Comparison of ENCODE assay signal across 1 cellular context in the genomic region with DNA sequence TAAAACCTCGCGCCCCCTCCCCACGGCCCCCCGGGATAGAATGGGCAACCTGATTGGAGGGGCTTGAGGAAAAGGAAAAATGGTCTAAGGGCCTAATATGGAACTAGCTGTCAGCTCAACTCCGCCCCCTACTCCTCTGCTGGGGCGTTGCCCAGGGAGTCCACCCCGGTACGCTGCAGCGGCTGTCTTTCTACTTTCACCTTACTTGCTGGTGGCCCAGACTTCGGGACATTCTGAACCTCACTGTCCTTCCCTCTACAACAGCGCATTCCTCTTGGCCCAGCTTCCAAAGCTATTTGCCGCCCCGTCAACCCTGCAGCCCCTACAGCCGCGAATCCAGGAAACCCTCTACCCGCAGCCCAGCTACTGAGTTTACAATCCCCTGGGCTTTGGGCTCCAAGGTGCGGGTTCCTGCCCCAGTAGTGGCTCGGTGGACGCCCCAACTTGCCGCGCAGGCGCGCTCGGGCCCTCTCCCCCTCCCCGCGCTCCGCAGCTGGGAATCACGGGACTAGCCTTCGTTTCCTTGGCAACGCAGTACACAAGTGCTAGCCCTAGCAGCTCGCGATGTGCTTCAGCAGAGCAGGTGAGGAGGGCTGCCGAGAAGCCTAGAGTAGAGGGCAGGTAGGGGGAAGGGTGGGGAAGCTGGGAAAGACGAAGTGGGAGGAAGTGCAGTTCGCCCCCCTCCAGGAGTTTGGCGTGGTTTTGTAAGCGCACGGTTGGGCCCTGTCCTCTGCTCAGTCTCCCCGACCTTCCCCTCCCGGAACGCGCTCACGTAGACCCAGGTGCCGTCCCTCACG.
TF ChIP-seq lines count a peak whose summit lies in the region.

No MANE protein-coding gene starts in this region.

TF ChIP-seq in H1, 55 proteins besides CTCF, POLR2A, EP300 and RAD21:
- TF ChIP-seq, protein P1, sequence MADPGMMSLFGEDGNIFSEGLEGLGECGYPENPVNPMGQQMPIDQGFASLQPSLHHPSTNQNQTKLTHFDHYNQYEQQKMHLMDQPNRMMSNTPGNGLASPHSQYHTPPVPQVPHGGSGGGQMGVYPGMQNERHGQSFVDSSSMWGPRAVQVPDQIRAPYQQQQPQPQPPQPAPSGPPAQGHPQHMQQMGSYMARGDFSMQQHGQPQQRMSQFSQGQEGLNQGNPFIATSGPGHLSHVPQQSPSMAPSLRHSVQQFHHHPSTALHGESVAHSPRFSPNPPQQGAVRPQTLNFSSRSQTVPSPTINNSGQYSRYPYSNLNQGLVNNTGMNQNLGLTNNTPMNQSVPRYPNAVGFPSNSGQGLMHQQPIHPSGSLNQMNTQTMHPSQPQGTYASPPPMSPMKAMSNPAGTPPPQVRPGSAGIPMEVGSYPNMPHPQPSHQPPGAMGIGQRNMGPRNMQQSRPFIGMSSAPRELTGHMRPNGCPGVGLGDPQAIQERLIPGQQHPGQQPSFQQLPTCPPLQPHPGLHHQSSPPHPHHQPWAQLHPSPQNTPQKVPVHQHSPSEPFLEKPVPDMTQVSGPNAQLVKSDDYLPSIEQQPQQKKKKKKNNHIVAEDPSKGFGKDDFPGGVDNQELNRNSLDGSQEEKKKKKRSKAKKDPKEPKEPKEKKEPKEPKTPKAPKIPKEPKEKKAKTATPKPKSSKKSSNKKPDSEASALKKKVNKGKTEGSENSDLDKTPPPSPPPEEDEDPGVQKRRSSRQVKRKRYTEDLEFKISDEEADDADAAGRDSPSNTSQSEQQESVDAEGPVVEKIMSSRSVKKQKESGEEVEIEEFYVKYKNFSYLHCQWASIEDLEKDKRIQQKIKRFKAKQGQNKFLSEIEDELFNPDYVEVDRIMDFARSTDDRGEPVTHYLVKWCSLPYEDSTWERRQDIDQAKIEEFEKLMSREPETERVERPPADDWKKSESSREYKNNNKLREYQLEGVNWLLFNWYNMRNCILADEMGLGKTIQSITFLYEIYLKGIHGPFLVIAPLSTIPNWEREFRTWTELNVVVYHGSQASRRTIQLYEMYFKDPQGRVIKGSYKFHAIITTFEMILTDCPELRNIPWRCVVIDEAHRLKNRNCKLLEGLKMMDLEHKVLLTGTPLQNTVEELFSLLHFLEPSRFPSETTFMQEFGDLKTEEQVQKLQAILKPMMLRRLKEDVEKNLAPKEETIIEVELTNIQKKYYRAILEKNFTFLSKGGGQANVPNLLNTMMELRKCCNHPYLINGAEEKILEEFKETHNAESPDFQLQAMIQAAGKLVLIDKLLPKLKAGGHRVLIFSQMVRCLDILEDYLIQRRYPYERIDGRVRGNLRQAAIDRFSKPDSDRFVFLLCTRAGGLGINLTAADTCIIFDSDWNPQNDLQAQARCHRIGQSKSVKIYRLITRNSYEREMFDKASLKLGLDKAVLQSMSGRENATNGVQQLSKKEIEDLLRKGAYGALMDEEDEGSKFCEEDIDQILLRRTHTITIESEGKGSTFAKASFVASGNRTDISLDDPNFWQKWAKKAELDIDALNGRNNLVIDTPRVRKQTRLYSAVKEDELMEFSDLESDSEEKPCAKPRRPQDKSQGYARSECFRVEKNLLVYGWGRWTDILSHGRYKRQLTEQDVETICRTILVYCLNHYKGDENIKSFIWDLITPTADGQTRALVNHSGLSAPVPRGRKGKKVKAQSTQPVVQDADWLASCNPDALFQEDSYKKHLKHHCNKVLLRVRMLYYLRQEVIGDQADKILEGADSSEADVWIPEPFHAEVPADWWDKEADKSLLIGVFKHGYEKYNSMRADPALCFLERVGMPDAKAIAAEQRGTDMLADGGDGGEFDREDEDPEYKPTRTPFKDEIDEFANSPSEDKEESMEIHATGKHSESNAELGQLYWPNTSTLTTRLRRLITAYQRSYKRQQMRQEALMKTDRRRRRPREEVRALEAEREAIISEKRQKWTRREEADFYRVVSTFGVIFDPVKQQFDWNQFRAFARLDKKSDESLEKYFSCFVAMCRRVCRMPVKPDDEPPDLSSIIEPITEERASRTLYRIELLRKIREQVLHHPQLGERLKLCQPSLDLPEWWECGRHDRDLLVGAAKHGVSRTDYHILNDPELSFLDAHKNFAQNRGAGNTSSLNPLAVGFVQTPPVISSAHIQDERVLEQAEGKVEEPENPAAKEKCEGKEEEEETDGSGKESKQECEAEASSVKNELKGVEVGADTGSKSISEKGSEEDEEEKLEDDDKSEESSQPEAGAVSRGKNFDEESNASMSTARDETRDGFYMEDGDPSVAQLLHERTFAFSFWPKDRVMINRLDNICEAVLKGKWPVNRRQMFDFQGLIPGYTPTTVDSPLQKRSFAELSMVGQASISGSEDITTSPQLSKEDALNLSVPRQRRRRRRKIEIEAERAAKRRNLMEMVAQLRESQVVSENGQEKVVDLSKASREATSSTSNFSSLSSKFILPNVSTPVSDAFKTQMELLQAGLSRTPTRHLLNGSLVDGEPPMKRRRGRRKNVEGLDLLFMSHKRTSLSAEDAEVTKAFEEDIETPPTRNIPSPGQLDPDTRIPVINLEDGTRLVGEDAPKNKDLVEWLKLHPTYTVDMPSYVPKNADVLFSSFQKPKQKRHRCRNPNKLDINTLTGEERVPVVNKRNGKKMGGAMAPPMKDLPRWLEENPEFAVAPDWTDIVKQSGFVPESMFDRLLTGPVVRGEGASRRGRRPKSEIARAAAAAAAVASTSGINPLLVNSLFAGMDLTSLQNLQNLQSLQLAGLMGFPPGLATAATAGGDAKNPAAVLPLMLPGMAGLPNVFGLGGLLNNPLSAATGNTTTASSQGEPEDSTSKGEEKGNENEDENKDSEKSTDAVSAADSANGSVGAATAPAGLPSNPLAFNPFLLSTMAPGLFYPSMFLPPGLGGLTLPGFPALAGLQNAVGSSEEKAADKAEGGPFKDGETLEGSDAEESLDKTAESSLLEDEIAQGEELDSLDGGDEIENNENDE (IDR thresholded peaks at IDR 0.05; ENCODE audit: insufficient replicate concordance, low read length) = no peak
- peak; percentile 95 for TF ChIP-seq RBBP5 (IDR thresholded peaks at IDR 0.05; ENCODE audit: borderline replicate concordance, low read depth, low read length)
- no peak for TF ChIP-seq CTBP2 (IDR thresholded peaks at IDR 0.05; ENCODE audit: borderline replicate concordance, insufficient read depth, insufficient read length, low read length)
- no peak for TF ChIP-seq ATF2 (IDR thresholded peaks at IDR 0.05; ENCODE audit: low read length)
- no peak for TF ChIP-seq RFX5 (IDR thresholded peaks at IDR 0.05; ENCODE audit: borderline replicate concordance, low read depth, low read length)
- TF ChIP-seq SRF (IDR thresholded peaks at IDR 0.05; ENCODE audit: low read depth, low read length) = peak; percentile 61; the same call in 1 of the 2 replicates
- peak; percentile 37; the same call in 1 of the 2 replicates for TF ChIP-seq TAF1 (IDR thresholded peaks at IDR 0.05; ENCODE audit: low read depth, low read length)
- TF ChIP-seq FOSL1 (IDR thresholded peaks at IDR 0.05; ENCODE audit: insufficient read depth, low read depth, low read length) = no peak
- no peak for TF ChIP-seq MAFK (IDR thresholded peaks at IDR 0.05; ENCODE audit: low read depth, low read length)
- TF ChIP-seq TCF12 (IDR thresholded peaks at IDR 0.05; ENCODE audit: low read depth, low read length) = peak; percentile 41; the same call in 1 of the 2 replicates
- no peak for TF ChIP-seq CREB1 (IDR thresholded peaks at IDR 0.05)
- TF ChIP-seq GABPA (IDR thresholded peaks at IDR 0.05; ENCODE audit: borderline replicate concordance, insufficient read depth, low read length) = no peak
- TF ChIP-seq, protein P2, sequence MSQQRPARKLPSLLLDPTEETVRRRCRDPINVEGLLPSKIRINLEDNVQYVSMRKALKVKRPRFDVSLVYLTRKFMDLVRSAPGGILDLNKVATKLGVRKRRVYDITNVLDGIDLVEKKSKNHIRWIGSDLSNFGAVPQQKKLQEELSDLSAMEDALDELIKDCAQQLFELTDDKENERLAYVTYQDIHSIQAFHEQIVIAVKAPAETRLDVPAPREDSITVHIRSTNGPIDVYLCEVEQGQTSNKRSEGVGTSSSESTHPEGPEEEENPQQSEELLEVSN (IDR thresholded peaks at IDR 0.05) = 0 out of 2 replicates have a peak, but pooled peaks have one; percentile 14
- TF ChIP-seq, protein P3, sequence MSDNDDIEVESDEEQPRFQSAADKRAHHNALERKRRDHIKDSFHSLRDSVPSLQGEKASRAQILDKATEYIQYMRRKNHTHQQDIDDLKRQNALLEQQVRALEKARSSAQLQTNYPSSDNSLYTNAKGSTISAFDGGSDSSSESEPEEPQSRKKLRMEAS (IDR thresholded peaks at IDR 0.05) = peak; percentile 63
- no peak for TF ChIP-seq ZNF274 (IDR thresholded peaks at IDR 0.05; ENCODE audit: borderline replicate concordance, extremely low read depth, low read length)
- TF ChIP-seq BACH1 (IDR thresholded peaks at IDR 0.05; ENCODE audit: low read length) = no peak
- peak; percentile 71 for TF ChIP-seq POLR2AphosphoS5 (IDR thresholded peaks at IDR 0.05; ENCODE audit: low read depth, low read length)
- TF ChIP-seq RNF2 (IDR thresholded peaks at IDR 0.05; ENCODE audit: borderline replicate concordance, low read depth, low read length, missing control alignments, poor library complexity, severe bottlenecking) = no peak
- peak in 1 of 2 experiments; percentile 95; a peak in 3 of 4 replicates for TF ChIP-seq SIN3A (conservative IDR thresholded peaks at IDR 0.05 in 1 of 2, IDR thresholded peaks at IDR 0.05 in 1 of 2; ENCODE audit: low read depth in 1 of 2, low read length in 2 of 2)
- TF ChIP-seq CBX8 (IDR thresholded peaks at IDR 0.05; ENCODE audit: borderline replicate concordance, low read depth, low read length) = no peak
- no peak for TF ChIP-seq CHD2 (IDR thresholded peaks at IDR 0.05; ENCODE audit: low read length)
- TF ChIP-seq HDAC2 (IDR thresholded peaks at IDR 0.05; ENCODE audit: borderline replicate concordance in 1 of 2, low read depth in 2 of 2, low read length in 2 of 2) = 0 out of 4 replicates have a peak, but pooled peaks of 1 of the 2 experiments have one; percentile 39
- peak; percentile 54; the same call in 1 of the 2 replicates for TF ChIP-seq PHF8 (conservative IDR thresholded peaks at IDR 0.05; ENCODE audit: low read depth, low read length)
- TF ChIP-seq EGR1 (IDR thresholded peaks at IDR 0.05; ENCODE audit: borderline replicate concordance, low read depth, low read length) = no peak
- 0 out of 2 replicates have a peak, but pooled peaks have one; percentile 1 for TF ChIP-seq TBP (IDR thresholded peaks at IDR 0.05; ENCODE audit: low read depth, low read length)
- no peak for TF ChIP-seq JUN (IDR thresholded peaks at IDR 0.05; ENCODE audit: low read depth, low read length)
- TF ChIP-seq GTF2F1 (IDR thresholded peaks at IDR 0.05; ENCODE audit: borderline replicate concordance, low read depth, low read length) = no peak
- no peak for TF ChIP-seq CEBPB (IDR thresholded peaks at IDR 0.05; ENCODE audit: low read depth, low read length)
- 0 out of 2 replicates have a peak, but pooled peaks have one; percentile 20 for TF ChIP-seq SP1 (IDR thresholded peaks at IDR 0.05; ENCODE audit: low read depth, low read length)
- TF ChIP-seq SUZ12 (IDR thresholded peaks at IDR 0.05; ENCODE audit: low read length) = no peak
- TF ChIP-seq CHD1 (IDR thresholded peaks at IDR 0.05; ENCODE audit: low read depth, low read length) = no peak
- TF ChIP-seq USF2 (IDR thresholded peaks at IDR 0.05; ENCODE audit: low read length) = peak; percentile 53
- peak; percentile 72 for TF ChIP-seq ASH2L (IDR thresholded peaks at IDR 0.05; ENCODE audit: low read length)
- peak; percentile 67 for TF ChIP-seq KDM4A (IDR thresholded peaks at IDR 0.05; ENCODE audit: low read depth, low read length, severe bottlenecking)
- TF ChIP-seq EZH2 (IDR thresholded peaks at IDR 0.05; ENCODE audit: low read depth, low read length, severe bottlenecking) = no peak
- TF ChIP-seq SAP30 (IDR thresholded peaks at IDR 0.05; ENCODE audit: insufficient read depth, insufficient replicate concordance, low read length) = peak; percentile 93
- peak; percentile 15 for TF ChIP-seq TAF7 (optimal IDR thresholded peaks at IDR 0.05; ENCODE audit: borderline replicate concordance, low read depth, low read length)
- no peak for TF ChIP-seq BRCA1 (IDR thresholded peaks at IDR 0.05; ENCODE audit: low read depth, low read length)
- TF ChIP-seq NRF1 (IDR thresholded peaks at IDR 0.05; ENCODE audit: low read depth, low read length) = peak; percentile 54
- no peak for TF ChIP-seq BCL11A (IDR thresholded peaks at IDR 0.05; ENCODE audit: low read depth in 2 of 2, low read length in 2 of 2)
- TF ChIP-seq NANOG (IDR thresholded peaks at IDR 0.05; ENCODE audit: insufficient read depth, low read depth, low read length, poor library complexity, severe bottlenecking) = no peak
- TF ChIP-seq ATF3 (IDR thresholded peaks at IDR 0.05; ENCODE audit: insufficient read depth, low read depth, low read length) = no peak
